ENCODE assay signal across 19 cellular contexts in the genomic region with DNA sequence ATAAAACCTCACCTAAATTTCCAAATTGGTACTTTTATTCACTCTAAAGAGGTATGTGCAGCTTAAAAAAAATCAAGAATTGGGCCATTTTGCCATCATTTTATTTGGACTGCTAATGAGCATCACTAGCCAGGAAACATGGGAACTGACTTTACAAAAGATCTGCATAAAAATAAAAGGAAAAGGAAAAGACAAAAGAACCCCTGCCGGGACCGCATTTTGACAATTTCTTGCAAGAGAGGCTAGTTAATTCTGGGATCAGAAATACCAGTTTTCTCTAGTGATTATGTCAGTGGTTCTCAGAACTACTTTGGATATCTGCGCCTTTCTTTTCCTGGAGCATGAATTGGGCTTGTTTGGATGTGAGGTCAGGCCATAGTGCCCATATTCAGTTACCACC.
DNase-seq lines count a peak whose midpoint lies in the region; ATAC-seq and TF ChIP-seq lines count a peak whose summit lies in the region.
"Had no signal": no experiment of that assay in that cellular context is flagged by ENCODE, and none has a peak within 500 bp of the region (broad histone marks: within the 10 kb centered on the region; RNA-seq: fewer than 3 reads in every experiment).

No MANE protein-coding gene starts in this region.

- H3K4me3 Mint-ChIP-seq in WTC11, result peak overlapping the region; percentile 6; the same call in 1 of the 2 replicates
- H3K4me3 Mint-ChIP-seq: B cell; CD4-positive, alpha-beta T cell; CD8-positive, alpha-beta memory T cell; HFFc6 had no signal

- no peaks in the 10 kb centered on the region for H3K9me2 ChIP-seq in hepatocyte (replicated peaks; ENCODE audit: insufficient read depth)

- intact Hi-C loops in left lung (cut with DNase I), result no loop called here

- no peak overlapping the region for H3K4me2 ChIP-seq in hepatocyte
- H3K4me2 ChIP-seq: BLaER1 had no signal

- H3K36me3 Mint-ChIP-seq in WTC11, result no peaks in the 10 kb centered on the region

- H3K9me3 Mint-ChIP-seq in WTC11, result peaks cover 1% of the 10 kb centered on the region; the same call in 1 of the 2 replicates
- H3K9me3 Mint-ChIP-seq: CD4-positive, alpha-beta T cell; HFFc6 had no signal

- peak; percentile 24 for DNase-seq in WTC11 (ENCODE audit: low spot score)
- no peak for DNase-seq in left lung
- DNase-seq in NCI-H1930 (lab: John Stamatoyannopoulos, UW), result no peak
- DNase-seq in hepatocyte (ENCODE audit: low spot score), result no peak
- DNase-seq: CD4-positive, alpha-beta T cell; CD8-positive, alpha-beta memory T cell; DMS 273 treated with DMSO at 0.1 percent for 48 hours; DMS79; EL; GDM1; GM23248; HFFc6 had no signal

- no peak overlapping the region; the same call in 1 of the 2 replicates for H3K27ac Mint-ChIP-seq in WTC11
- H3K27ac Mint-ChIP-seq: B cell; CD4-positive, alpha-beta T cell; HFFc6 had no signal

- ATAC-seq in WTC11 (no peak), left lung (no peak)
- ATAC-seq: GM12878 had no signal

- H2AFZ ChIP-seq in hepatocyte, result no peak overlapping the region
- H2AFZ ChIP-seq: GM23248 had no signal

- H3K27me3 ChIP-seq in HUES48 (ENCODE audit: control insufficient read depth, insufficient read depth, low read length) (no peaks in the 10 kb centered on the region), iPS-18a (ENCODE audit: control insufficient read depth, insufficient read depth, low read length) (no peaks in the 10 kb centered on the region), left lung (no peaks in the 10 kb centered on the region), hepatocyte (no peaks in the 10 kb centered on the region)
- H3K27me3 ChIP-seq: BLaER1 had no signal

- H3K36me3 ChIP-seq in HUES48 (ENCODE audit: control insufficient read depth, insufficient read depth, low read length) (no peaks in the 10 kb centered on the region), iPS-18a (ENCODE audit: control insufficient read depth, low read depth, low read length) (no peaks in the 10 kb centered on the region), left lung (no peaks in the 10 kb centered on the region), hepatocyte (replicated peaks; ENCODE audit: insufficient read depth, low read depth) (no peaks in the 10 kb centered on the region)
- H3K36me3 ChIP-seq: BLaER1, HAP-1 had no signal

- CTCF ChIA-PET in WTC11 (lab: Charles Lee), result interaction anchor here (0.9 kb wide), 1 partner anchor 25 kb away, joined by 3 read pairs; no protein-coding TSS in a partner anchor

- H4K20me1 ChIP-seq in hepatocyte (ENCODE audit: insufficient read depth, poor library complexity, severe bottlenecking), result no peaks in the 10 kb centered on the region
- H4K20me1 ChIP-seq: BLaER1 had no signal

- H3K27ac ChIP-seq in HUES48 (ENCODE audit: low read depth, low read length), result peak overlapping the region; percentile 30
- no peak overlapping the region for H3K27ac ChIP-seq in iPS-18a (ENCODE audit: low read length)
- H3K27ac ChIP-seq in left lung, result no peak overlapping the region
- H3K27ac ChIP-seq in hepatocyte, result no peak overlapping the region
- H3K27ac ChIP-seq: BLaER1, C4-2B, GM23248 had no signal

- TF ChIP-seq CTCF in WTC11 (IDR thresholded peaks at IDR 0.05) (no peak), left lung (IDR thresholded peaks at IDR 0.05) (no peak), hepatocyte (IDR thresholded peaks at IDR 0.05; ENCODE audit: poor library complexity) (no peak)

- H3K4me1 ChIP-seq in HUES48 (ENCODE audit: control insufficient read depth, insufficient read depth, low read length) (peaks cover 23% of the 10 kb centered on the region), iPS-18a (ENCODE audit: control insufficient read depth, low read depth, low read length) (peaks cover 27% of the 10 kb centered on the region), left lung (no peaks in the 10 kb centered on the region), hepatocyte (ENCODE audit: insufficient read depth) (no peaks in the 10 kb centered on the region)
- H3K4me1 ChIP-seq: HAP-1 had no signal

- no peak overlapping the region for H3K4me3 ChIP-seq in HUES48 (ENCODE audit: low read depth, low read length)
- peak overlapping the region; percentile 26 for H3K4me3 ChIP-seq in iPS-18a (ENCODE audit: low read length)
- H3K4me3 ChIP-seq in left lung, result no peak overlapping the region
- no peak overlapping the region for H3K4me3 ChIP-seq in hepatocyte
- H3K4me3 ChIP-seq: BLaER1, GM12878, GM23248, HAP-1 had no signal

- 96% methylated on average over 3 of the region's 3 CpGs for WGBS in hepatocyte (ENCODE audit: low lambda C conversion rate, missing lambda C conversion rate)

- peaks cover 38% of the 10 kb centered on the region for H3K4me1 Mint-ChIP-seq in WTC11
- H3K4me1 Mint-ChIP-seq: CD8-positive, alpha-beta memory T cell had no signal

- H3K9me3 ChIP-seq in HUES48 (ENCODE audit: control insufficient read depth, insufficient read depth, low read length), result no peaks in the 10 kb centered on the region
- H3K9me3 ChIP-seq in iPS-18a (ENCODE audit: control insufficient read depth, low read depth, low read length), result no peaks in the 10 kb centered on the region
- H3K9me3 ChIP-seq in left lung, result no peaks in the 10 kb centered on the region
- no peaks in the 10 kb centered on the region for H3K9me3 ChIP-seq in hepatocyte (ENCODE audit: low read depth)
- H3K9me3 ChIP-seq: BLaER1, HAP-1 had no signal

- H3K79me2 ChIP-seq in hepatocyte, result no peaks in the 10 kb centered on the region

- no peaks in the 10 kb centered on the region for H3K27me3 Mint-ChIP-seq in WTC11 (ENCODE audit: low read depth)
- H3K27me3 Mint-ChIP-seq: B cell; CD4-positive, alpha-beta T cell; CD8-positive, alpha-beta memory T cell had no signal

- POLR2A ChIA-PET in WTC11 (lab: Charles Lee), result no interaction called here

- H3K9ac ChIP-seq in HUES48 (ENCODE audit: low read depth, low read length) (no peak overlapping the region), iPS-18a (ENCODE audit: low read length) (no peak overlapping the region)
- H3K9ac ChIP-seq: BLaER1, GM23248 had no signal

TF ChIP-seq in WTC11, 78 proteins besides CTCF, POLR2A, EP300 and RAD21:
- TF ChIP-seq, protein P1, sequence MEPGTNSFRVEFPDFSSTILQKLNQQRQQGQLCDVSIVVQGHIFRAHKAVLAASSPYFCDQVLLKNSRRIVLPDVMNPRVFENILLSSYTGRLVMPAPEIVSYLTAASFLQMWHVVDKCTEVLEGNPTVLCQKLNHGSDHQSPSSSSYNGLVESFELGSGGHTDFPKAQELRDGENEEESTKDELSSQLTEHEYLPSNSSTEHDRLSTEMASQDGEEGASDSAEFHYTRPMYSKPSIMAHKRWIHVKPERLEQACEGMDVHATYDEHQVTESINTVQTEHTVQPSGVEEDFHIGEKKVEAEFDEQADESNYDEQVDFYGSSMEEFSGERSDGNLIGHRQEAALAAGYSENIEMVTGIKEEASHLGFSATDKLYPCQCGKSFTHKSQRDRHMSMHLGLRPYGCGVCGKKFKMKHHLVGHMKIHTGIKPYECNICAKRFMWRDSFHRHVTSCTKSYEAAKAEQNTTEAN (CRISPR knock-in tag; IDR thresholded peaks at IDR 0.05), result no peak
- no peak for TF ChIP-seq PRDM15 (CRISPR knock-in tag; IDR thresholded peaks at IDR 0.05)
